Comparison of ENCODE assay signal across 29 cellular contexts in genomic region chr22:44580756-44581435, GRCh38.
DNase-seq lines count a peak whose midpoint lies in the region; ATAC-seq and TF ChIP-seq lines count a peak whose summit lies in the region.
"Had no signal": no experiment of that assay in that cellular context is flagged by ENCODE, and none has a peak within 500 bp of the region (broad histone marks: within the 10 kb centered on the region; RNA-seq: fewer than 3 reads in every experiment).

No MANE protein-coding gene starts in this region.

- peaks cover 39% of the 10 kb centered on the region for H3K27me3 ChIP-seq in left ventricle myocardium inferior (ENCODE audit: low read depth)
- H3K27me3 ChIP-seq in lower lobe of right lung (ENCODE audit: low read depth): peaks cover 43% of the 10 kb centered on the region

- peaks cover 22% of the 10 kb centered on the region for H3K4me1 Mint-ChIP-seq in type B pancreatic cell (ENCODE audit: unreplicated experiment)
- no peaks in the 10 kb centered on the region for H3K4me1 Mint-ChIP-seq in WTC11
- H3K4me1 Mint-ChIP-seq: activated T-helper 17 cell treated with anti-CD3 and anti-CD28 coated beads, Interleukin-2, amount 50 U/mL, for 72 hours; immature natural killer cell had no signal

- no peaks in the 10 kb centered on the region for H3K4me1 ChIP-seq in left ventricle myocardium inferior
- no peaks in the 10 kb centered on the region for H3K4me1 ChIP-seq in lower lobe of right lung
- H3K4me1 ChIP-seq: BE2C, gastrocnemius medialis, parathyroid adenoma had no signal

- POLR2A ChIA-PET in WTC11 (lab: Charles Lee): no interaction called here

- H3K36me3 Mint-ChIP-seq in type B pancreatic cell (no peaks in the 10 kb centered on the region), WTC11 (no peaks in the 10 kb centered on the region)
- H3K36me3 Mint-ChIP-seq: activated naive CD4-positive, alpha-beta T cell treated with anti-CD3 and anti-CD28 coated beads, Interleukin-2, amount 50 U/mL, for 72 hours; immature natural killer cell had no signal

- CTCF ChIA-PET in WTC11 (lab: Charles Lee): interaction anchor here (0.5 to 0.9 kb wide), 2 partner anchors 43 to 220 kb away, joined by 3 to 5 read pairs; no protein-coding TSS in a partner anchor

- DNase-seq in cardiac septum (ENCODE audit: low spot score) (peak; percentile 57), left ventricle myocardium inferior (no peak), NCI-H2227 treated with DMSO at 0.1 percent for 48 hours (lab: John Stamatoyannopoulos, UW) (peak; percentile 41), lower lobe of right lung (peak; percentile 24), type B pancreatic cell (ENCODE audit: extremely low spot score, unreplicated experiment) (peak; percentile 62), DMS 273 treated with DMSO at 0.1 percent for 48 hours (lab: John Stamatoyannopoulos, UW) (no peak), WTC11 (ENCODE audit: low spot score) (no peak)
- no peak for DNase-seq in activated CD4-positive, alpha-beta T cell treated with anti-CD3 and anti-CD28 coated beads, Interleukin-2, amount 50 U/mL, for 4 hours
- DNase-seq: activated CD8-positive, alpha-beta memory T cell treated with anti-CD3 and anti-CD28 coated beads, Interleukin-2, amount 50 U/mL, for 4 hours; BE2C; caudate nucleus; DMS53; gastrocnemius medialis; HCEC 1CT; hypothalamus; immature natural killer cell; NCI-H1092; NCI-H187 treated with DMSO at 0.1 percent for 48 hours; NCI-H526 treated with DMSO at 0.1 percent for 48 hours; nephron progenitor cell; SIG-M5; stimulated activated naive CD8-positive, alpha-beta T cell treated with anti-CD3 and anti-CD28 coated beads, Interleukin-15, Interleukin-2, amounts not matched to agents 100 U/mL and 50 U/mL, for 24 hours; SW 1271; T-helper 9 cell had no signal

- ATAC-seq in lower lobe of right lung (no peak), WTC11 (no peak)
- ATAC-seq: activated naive CD4-positive, alpha-beta T cell treated with anti-CD3 and anti-CD28 coated beads, Interleukin-2, amount 50 U/mL, for 72 hours; activated T-helper 17 cell treated with anti-CD3 and anti-CD28 coated beads, Interleukin-2, amount 50 U/mL, for 72 hours; gastrocnemius medialis; stimulated activated naive CD8-positive, alpha-beta T cell treated with anti-CD3 and anti-CD28 coated beads, Interleukin-15, Interleukin-2, amounts not matched to agents 100 U/mL and 50 U/mL, for 24 hours had no signal

- H3K9me3 ChIP-seq in left ventricle myocardium inferior (replicated peaks) (no peaks in the 10 kb centered on the region), lower lobe of right lung (no peaks in the 10 kb centered on the region)
- H3K9me3 ChIP-seq: BE2C, gastrocnemius medialis had no signal

- TF ChIP-seq CTCF in left ventricle myocardium inferior (IDR thresholded peaks at IDR 0.05; ENCODE audit: borderline replicate concordance) (no peak), lower lobe of right lung (IDR thresholded peaks at IDR 0.05) (no peak), type B pancreatic cell (conservative IDR thresholded peaks at IDR 0.05) (no peak), WTC11 (IDR thresholded peaks at IDR 0.05) (no peak)

- intact Hi-C loops in cardiac septum (cut with DNase I): no loop called here
- intact Hi-C loops in left ventricle myocardium inferior (cut with micrococcal nuclease): no loop called here
- intact Hi-C loops in lower lobe of right lung (cut with DNase I): no loop called here

- no peak overlapping the region for H3K27ac ChIP-seq in left ventricle myocardium inferior (replicated peaks)
- no peak overlapping the region for H3K27ac ChIP-seq in lower lobe of right lung
- H3K27ac ChIP-seq: gastrocnemius medialis, parathyroid adenoma, WERI-Rb-1 had no signal

- H3K36me3 ChIP-seq in left ventricle myocardium inferior (no peaks in the 10 kb centered on the region), lower lobe of right lung (no peaks in the 10 kb centered on the region)
- H3K36me3 ChIP-seq: BE2C, gastrocnemius medialis, WERI-Rb-1 had no signal

- H3K9me3 Mint-ChIP-seq in type B pancreatic cell (no peaks in the 10 kb centered on the region), WTC11 (no peaks in the 10 kb centered on the region)
- H3K9me3 Mint-ChIP-seq: activated naive CD4-positive, alpha-beta T cell treated with anti-CD3 and anti-CD28 coated beads, Interleukin-2, amount 50 U/mL, for 72 hours; activated T-helper 17 cell treated with anti-CD3 and anti-CD28 coated beads, Interleukin-2, amount 50 U/mL, for 72 hours; dendritic cell treated with granulocyte-macrophage colony-stimulating factor and Interleukin-4, amounts not matched to agents 40 ng/mL and 50 ng/mL, for 4 days; immature natural killer cell; nephron progenitor cell had no signal

- H3K27me3 Mint-ChIP-seq in type B pancreatic cell (peaks cover 39% of the 10 kb centered on the region), WTC11 (ENCODE audit: low read depth) (no peaks in the 10 kb centered on the region)

- H3K4me3 ChIP-seq in left ventricle myocardium inferior: no peak overlapping the region
- no peak overlapping the region for H3K4me3 ChIP-seq in lower lobe of right lung
- H3K4me3 ChIP-seq: gastrocnemius medialis had no signal

- H3K27ac Mint-ChIP-seq in type B pancreatic cell (no peak overlapping the region), WTC11 (no peak overlapping the region)
- H3K27ac Mint-ChIP-seq: activated T-helper 17 cell treated with anti-CD3 and anti-CD28 coated beads, Interleukin-2, amount 50 U/mL, for 72 hours; dendritic cell treated with granulocyte-macrophage colony-stimulating factor and Interleukin-4, amounts not matched to agents 40 ng/mL and 50 ng/mL, for 4 days; nephron progenitor cell had no signal

- H3K4me3 Mint-ChIP-seq in type B pancreatic cell (no peak overlapping the region), WTC11 (no peak overlapping the region)
- H3K4me3 Mint-ChIP-seq: activated T-helper 17 cell treated with anti-CD3 and anti-CD28 coated beads, Interleukin-2, amount 50 U/mL, for 72 hours; dendritic cell treated with granulocyte-macrophage colony-stimulating factor and Interleukin-4, amounts not matched to agents 40 ng/mL and 50 ng/mL, for 4 days; immature natural killer cell; nephron progenitor cell had no signal

TF ChIP-seq in WTC11, 78 proteins besides CTCF, POLR2A, EP300 and RAD21 (continues in another document):
- TF ChIP-seq NFATC4 (CRISPR knock-in tag; IDR thresholded peaks at IDR 0.05) (no peak), AFF4 (CRISPR knock-in tag; IDR thresholded peaks at IDR 0.05; ENCODE audit: borderline replicate concordance) (no peak), ZNF396 (CRISPR knock-in tag; IDR thresholded peaks at IDR 0.05; ENCODE audit: borderline replicate concordance) (no peak), MXD4 (CRISPR knock-in tag; IDR thresholded peaks at IDR 0.05; ENCODE audit: borderline replicate concordance) (no peak), ATF6 (CRISPR knock-in tag; IDR thresholded peaks at IDR 0.05) (no peak), SMAD4 (CRISPR knock-in tag; IDR thresholded peaks at IDR 0.05) (no peak), ATF1 (CRISPR knock-in tag; IDR thresholded peaks at IDR 0.05) (no peak), USF2 (CRISPR knock-in tag; IDR thresholded peaks at IDR 0.05) (no peak), ZNF121 (CRISPR knock-in tag; IDR thresholded peaks at IDR 0.05) (no peak), NR3C1 (CRISPR knock-in tag; conservative IDR thresholded peaks at IDR 0.05; ENCODE audit: low read depth) (no peak)

Comparison
In these comparisons a context has a peak if more than half of its experiments do, and no peak if none do; other contexts are left out.
1. DNase-seq: peak in cardiac septum (single experiment), NCI-H2227 treated with DMSO at 0.1 percent for 48 hours (single experiment), lower lobe of right lung (single experiment) and type B pancreatic cell (single experiment); none in left ventricle myocardium inferior (single experiment), DMS 273 treated with DMSO at 0.1 percent for 48 hours (single experiment), WTC11 (single experiment) and activated CD4-positive, alpha-beta T cell treated with anti-CD3 and anti-CD28 coated beads, Interleukin-2, amount 50 U/mL, for 4 hours (0 of 2).